8 cellular contexts compared by ENCODE assay signal in genomic region chr7:73668103-73668937, GRCh38. TPM values are rescaled to one million over a fixed set of nuclear protein-coding genes. Genes with fewer than 3 reads are reported as not detected.
DNase-seq lines count a peak whose midpoint lies in the region; ATAC-seq and TF ChIP-seq lines count a peak whose summit lies in the region.

No MANE protein-coding gene starts in this region.

- POLR2A ChIA-PET in AG04449 (lab: Yijun Ruan, JAX): no interaction called here

- H3K4me2 ChIP-seq in MM.1S (ENCODE audit: low read depth, low read length): peak overlapping the region; percentile 81

- H3K4me3 Mint-ChIP-seq in chondrocyte (ENCODE audit: unreplicated experiment) (peak overlapping the region; percentile 82), naive B cell (peak overlapping the region; percentile 72 to 94 (median 84))

- H2AFZ ChIP-seq in MM.1S (ENCODE audit: low read length): peak overlapping the region; percentile 27; the same call in 1 of the 2 replicates

- no peaks in the 10 kb centered on the region for H3K9me2 ChIP-seq in MM.1S (replicated peaks; ENCODE audit: insufficient read depth, low read length)

- H3K9ac ChIP-seq in MM.1S (ENCODE audit: low read length): no peak overlapping the region

- no peaks in the 10 kb centered on the region for H3K9me3 ChIP-seq in MM.1S (replicated peaks; ENCODE audit: insufficient read depth, low read length)

- CTCF ChIA-PET in AG04449 (lab: Yijun Ruan, JAX): interaction anchor here (0.5 to 3.3 kb wide), 47 partner anchors 8 to 326 kb away, joined by 3 to 34 read pairs (median 4); partner anchors contain the start of gene BUD23

- H3K4me3 ChIP-seq in AG04449 (ENCODE audit: low read depth, low read length) (peak overlapping the region; percentile 72), MM.1S (ENCODE audit: low read length) (peak overlapping the region; percentile 46; the same call in 1 of the 2 replicates)

- no peak overlapping the region for H3K27ac ChIP-seq in MM.1S (ENCODE audit: low read length)

- H3K27me3 Mint-ChIP-seq in chondrocyte (ENCODE audit: low read depth) (no peaks in the 10 kb centered on the region), naive B cell (peaks cover 21 to 45% (median 41%) of the 10 kb centered on the region in 3 donors)

- no peaks in the 10 kb centered on the region for H4K20me1 ChIP-seq in MM.1S (ENCODE audit: insufficient read depth, low read length)

- H3K36me3 Mint-ChIP-seq in chondrocyte (ENCODE audit: low read depth) (peaks cover 1% of the 10 kb centered on the region), naive B cell (peaks cover 2 to 3% of the 10 kb centered on the region in 2 donors)

- H3K9me3 Mint-ChIP-seq in chondrocyte (ENCODE audit: low read depth) (peaks cover 1% of the 10 kb centered on the region), naive B cell (peaks cover under 1 to 2% (median 2%) of the 10 kb centered on the region in 7 donors)

- H3K4me1 ChIP-seq in MM.1S (ENCODE audit: low read length): no peaks in the 10 kb centered on the region

- H3K36me3 ChIP-seq in MM.1S (replicated peaks; ENCODE audit: insufficient read depth, low read length): no peaks in the 10 kb centered on the region

- DNase-seq in AG04449 (ENCODE audit: low read depth, low spot score): no peak
- no peak for DNase-seq in MM.1S
- no peak for DNase-seq in chondrocyte (ENCODE audit: low spot score)
- DNase-seq in naive B cell: no peak
- no peak for DNase-seq in NCI-H1436 (lab: John Stamatoyannopoulos, UW)
- DNase-seq in NOMO-1 (lab: John Stamatoyannopoulos, UW; ENCODE audit: unreplicated experiment in 2 of 2): no peak

- ATAC-seq in GM18909 (IDR thresholded peaks at IDR 0.05; ENCODE audit: poor library complexity, unreplicated experiment) (peak; percentile 14), naive B cell (ENCODE audit: low read depth in 2 of 2) (no peak), GM19455 (IDR thresholded peaks at IDR 0.05; ENCODE audit: unreplicated experiment) (no peak)

- H3K27me3 ChIP-seq in MM.1S (replicated peaks; ENCODE audit: insufficient read depth, low read length): peaks cover 50% of the 10 kb centered on the region

- no peaks in the 10 kb centered on the region for H3F3A ChIP-seq in MM.1S (ENCODE audit: insufficient read depth, low read length)

- H3K27ac Mint-ChIP-seq in chondrocyte (ENCODE audit: unreplicated experiment) (peak overlapping the region; percentile 59), naive B cell (peak overlapping the region in 5 of 6 donors; percentile 47 to 89 (median 75))

- H3K79me2 ChIP-seq in MM.1S (ENCODE audit: low read length): no peaks in the 10 kb centered on the region

- H3K4me1 Mint-ChIP-seq in chondrocyte (ENCODE audit: low read depth): peaks cover 18% of the 10 kb centered on the region
- H3K4me1 Mint-ChIP-seq in naive B cell: peaks cover 11 to 13% (median 13%) of the 10 kb centered on the region in 3 donors

- TF ChIP-seq CTCF in AG04449 (IDR thresholded peaks at IDR 0.05; ENCODE audit: insufficient read depth, low read length, missing control alignments) (no peak), MM.1S (IDR thresholded peaks at IDR 0.05; ENCODE audit: low read length) (no peak), chondrocyte (IDR thresholded peaks at IDR 0.05) (no peak)

RNA-seq across cellular contexts. Expression of gene VPS37D, which starts 0.7 kb away (rescaled TPM):
- total RNA-seq in chondrocyte: 4.9 to 6.6 TPM (median 6.2 TPM) in 3 replicates
- under 1 TPM in 1 of 6 donors, not detected in 5; 0.23 TPM for polyA plus RNA-seq in naive B cell (ENCODE audit: low read depth in 6 of 6)

RNA-seq across cellular contexts. Expression of gene DNAJC30, which starts 14.9 kb away (rescaled TPM):
- total RNA-seq in chondrocyte: 9.5 to 15.2 TPM (median 10.2 TPM) in 3 replicates
- polyA plus RNA-seq in naive B cell (ENCODE audit: low read depth in 6 of 6): 10 to 100 TPM in 5 of 6 donors, 1 to 10 TPM in 1; 9.9 to 15.4 (median 12.2) TPM

RNA-seq across cellular contexts. Expression of gene BUD23, which starts 15.1 kb away (rescaled TPM):
- 39.2 to 43.4 TPM (median 42.6 TPM) in 3 replicates for total RNA-seq in chondrocyte
- polyA plus RNA-seq in naive B cell (ENCODE audit: low read depth in 6 of 6): 100 to 1,000 TPM; 129 to 249 (median 148) TPM

RNA-seq across cellular contexts. Expression of gene MLXIPL, which starts 44.0 kb away (rescaled TPM):
- total RNA-seq in chondrocyte: not detected in 3 replicates
- not detected for polyA plus RNA-seq in naive B cell (ENCODE audit: low read depth in 6 of 6)

RNA-seq across cellular contexts. Expression of gene STX1A, which starts 51.1 kb away (rescaled TPM):
- 19.1 to 33.5 TPM (median 20.9 TPM) in 3 replicates for total RNA-seq in chondrocyte
- polyA plus RNA-seq in naive B cell (ENCODE audit: low read depth in 6 of 6): 1 to 10 TPM in 2 of 6 donors, under 1 TPM in 4; 0.35 to 2.3 (median 0.84) TPM
